36 cellular contexts compared by ENCODE assay signal in the genomic region with DNA sequence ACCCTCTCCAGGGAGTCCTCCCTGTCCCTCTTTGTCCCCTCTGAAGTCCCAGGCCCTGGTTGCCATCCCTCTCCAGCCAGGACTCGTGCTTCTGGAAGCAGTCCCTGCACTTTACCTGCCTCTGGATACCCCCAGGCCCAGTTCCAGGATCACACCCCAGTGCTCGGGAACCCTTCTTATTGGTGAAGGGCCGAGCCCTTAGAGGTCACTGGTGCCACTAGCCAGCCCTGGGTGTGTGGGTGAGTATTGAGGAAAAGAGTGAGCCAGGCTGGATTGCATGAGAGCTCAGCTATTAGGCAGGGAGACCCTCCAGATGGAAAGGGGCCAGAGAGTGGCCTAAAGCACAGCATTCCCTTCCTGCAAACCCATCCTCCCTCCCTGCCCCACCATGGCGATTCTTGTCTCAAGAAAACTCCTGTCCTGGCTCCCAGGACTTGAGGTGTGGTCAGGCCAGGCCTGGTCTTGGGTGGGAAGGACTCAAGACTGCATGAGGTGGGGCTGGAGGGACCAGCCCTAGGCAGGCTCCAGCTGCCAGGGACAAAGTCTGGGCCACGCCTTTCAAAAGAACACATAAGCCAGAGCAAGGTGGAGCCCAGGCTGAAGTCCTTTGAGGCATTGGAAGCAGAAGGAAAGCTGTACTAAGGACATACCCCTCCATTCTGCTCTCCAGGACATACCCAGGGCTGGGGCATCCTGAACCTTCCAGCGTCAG. TPM values are rescaled to one million over a fixed set of nuclear protein-coding genes. Genes with fewer than 3 reads are reported as not detected.
A peak's percentile ranks its signal among the peaks of the same experiment; 100 is the strongest.
DNase-seq lines count a peak whose midpoint lies in the region; TF ChIP-seq lines count a peak whose summit lies in the region.
"Had no signal": no experiment of that assay in that cellular context is flagged by ENCODE, and none has a peak within 500 bp of the region (broad histone marks: within the 10 kb centered on the region; RNA-seq: fewer than 3 reads in every experiment).

No MANE protein-coding gene starts in this region.

- H3K36me3 ChIP-seq in duodenal mucosa (ENCODE audit: control insufficient read depth in 1 of 2, insufficient read depth in 2 of 2, low read length in 2 of 2): no peaks in the 10 kb centered on the region
- H3K36me3 ChIP-seq: BLaER1 treated with 17β-estradiol and CSF1 and Interleukin-3, amounts not matched to agents 10 nM and 100 nM; cardiac muscle cell; ovary had no signal

- H3K4me1 ChIP-seq in duodenal mucosa (ENCODE audit: control insufficient read depth in 1 of 2, insufficient read depth in 2 of 2, low read length in 2 of 2): peaks cover 63 to 73% of the 10 kb centered on the region in 2 donors

- H3K27me3 Mint-ChIP-seq in type B pancreatic cell: peaks cover 3% of the 10 kb centered on the region
- no peaks in the 10 kb centered on the region for H3K27me3 Mint-ChIP-seq in activated naive CD8-positive, alpha-beta T cell treated with anti-CD3 and anti-CD28 coated beads for 36 hours
- H3K27me3 Mint-ChIP-seq: activated naive CD8-positive, alpha-beta T cell treated with anti-CD3 and anti-CD28 coated beads, Interleukin-2, amount 10 ng/mL, durations not matched to agents 7 days and 5 days had no signal

- H3K9ac ChIP-seq in duodenal mucosa (ENCODE audit: low read depth in 1 of 2, low read length in 2 of 2): peak overlapping the region; percentile 71 to 74
- H3K9ac ChIP-seq: KMS-11 had no signal

- H3K27ac ChIP-seq in duodenal mucosa (ENCODE audit: low read depth, low read length): peak overlapping the region; percentile 92
- H3K27ac ChIP-seq: BLaER1 treated with 17β-estradiol and CSF1 and Interleukin-3, amounts not matched to agents 10 nM and 100 nM; cardiac muscle cell; epithelial cell of prostate; KMS-11; ovary; VCaP had no signal

- H3K4me3 ChIP-seq in duodenal mucosa (ENCODE audit: low read depth in 1 of 2, low read length in 2 of 2): peak overlapping the region; percentile 28 to 53
- H3K4me3 ChIP-seq: BLaER1 treated with 17β-estradiol and CSF1 and Interleukin-3, amounts not matched to agents 10 nM and 100 nM; cardiac muscle cell; ovary; skin epidermis had no signal

- no peak for TF ChIP-seq CTCF in type B pancreatic cell (conservative IDR thresholded peaks at IDR 0.05)

- no peaks in the 10 kb centered on the region for H3K36me3 Mint-ChIP-seq in type B pancreatic cell
- H3K36me3 Mint-ChIP-seq in activated naive CD8-positive, alpha-beta T cell treated with anti-CD3 and anti-CD28 coated beads for 36 hours: no peaks in the 10 kb centered on the region
- H3K36me3 Mint-ChIP-seq: activated naive CD8-positive, alpha-beta T cell treated with anti-CD3 and anti-CD28 coated beads, Interleukin-2, amount 10 ng/mL, durations not matched to agents 7 days and 5 days had no signal

- H3K9me3 ChIP-seq in duodenal mucosa (ENCODE audit: control insufficient read depth in 1 of 2, low read length in 2 of 2): no peaks in the 10 kb centered on the region
- H3K9me3 ChIP-seq: BLaER1 treated with 17β-estradiol and CSF1 and Interleukin-3, amounts not matched to agents 10 nM and 100 nM; ovary had no signal

- H3K9me3 Mint-ChIP-seq in type B pancreatic cell: no peaks in the 10 kb centered on the region
- H3K9me3 Mint-ChIP-seq in activated naive CD8-positive, alpha-beta T cell treated with anti-CD3 and anti-CD28 coated beads for 36 hours: no peaks in the 10 kb centered on the region
- H3K9me3 Mint-ChIP-seq: activated naive CD8-positive, alpha-beta T cell treated with anti-CD3 and anti-CD28 coated beads, Interleukin-2, amount 10 ng/mL, durations not matched to agents 7 days and 5 days; nephron progenitor cell; T-helper 2 cell treated with Interferon-gamma antibody and Interleukin-4, amounts not matched to agents 5 μg/mL and 100 μg/mL, for 36 hours had no signal

- H3K4me1 Mint-ChIP-seq in type B pancreatic cell (ENCODE audit: unreplicated experiment): peaks cover 8% of the 10 kb centered on the region
- H3K4me1 Mint-ChIP-seq in activated naive CD8-positive, alpha-beta T cell treated with anti-CD3 and anti-CD28 coated beads for 36 hours: no peaks in the 10 kb centered on the region

- H3K27me3 ChIP-seq in duodenal mucosa (ENCODE audit: control insufficient read depth in 1 of 2, insufficient read depth in 2 of 2, low read length in 2 of 2): no peaks in the 10 kb centered on the region
- H3K27me3 ChIP-seq: BLaER1 treated with 17β-estradiol and CSF1 and Interleukin-3, amounts not matched to agents 10 nM and 100 nM; cardiac muscle cell; ovary had no signal

- no peak overlapping the region for H3K27ac Mint-ChIP-seq in type B pancreatic cell
- no peak overlapping the region for H3K27ac Mint-ChIP-seq in activated naive CD8-positive, alpha-beta T cell treated with anti-CD3 and anti-CD28 coated beads for 36 hours
- H3K27ac Mint-ChIP-seq: activated naive CD8-positive, alpha-beta T cell treated with anti-CD3 and anti-CD28 coated beads, Interleukin-2, amount 10 ng/mL, durations not matched to agents 7 days and 5 days; nephron progenitor cell; T-helper 2 cell treated with Interferon-gamma antibody and Interleukin-4, amounts not matched to agents 5 μg/mL and 100 μg/mL, for 36 hours had no signal

- DNase-seq in LoVo (ENCODE audit: low spot score): peak; percentile 84
- DNase-seq in mucosa of gallbladder (ENCODE audit: low spot score): peak; percentile 82
- DNase-seq in type B pancreatic cell (ENCODE audit: extremely low spot score, unreplicated experiment): peak; percentile 64
- DNase-seq in activated CD4-positive, alpha-beta T cell treated with anti-CD3 and anti-CD28 coated beads, Interleukin-2, amount 50 U/mL, for 1 hour: no peak
- DNase-seq in activated naive CD8-positive, alpha-beta T cell treated with anti-CD3 and anti-CD28 coated beads for 36 hours: no peak
- no peak for DNase-seq in NCI-H510A (lab: John Stamatoyannopoulos, UW)
- DNase-seq: activated CD4-positive, alpha-beta T cell treated with anti-CD3 and anti-CD28 coated beads for 4 hours; activated CD8-positive, alpha-beta memory T cell treated with anti-CD3 and anti-CD28 coated beads for 24 hours; activated effector memory CD4-positive, alpha-beta T cell treated with anti-CD3 and anti-CD28 coated beads, Interleukin-2, amount 50 U/mL, for 16 hours; activated naive CD8-positive, alpha-beta T cell treated with anti-CD3 and anti-CD28 coated beads, Interleukin-2, amount 10 ng/mL, durations not matched to agents 7 days and 5 days; activated T-cell treated with anti-CD3 and anti-CD28 coated beads, Interleukin-2, amount 50 U/mL, for 1 hour; aorta; COR-L47; DMS53; effector CD8-positive, alpha-beta T cell; glutamatergic neuron; H7; midbrain; MM.1S; NCI-H1417; NCI-H2029 treated with DMSO at 0.1 percent for 48 hours; NCI-H526 treated with DMSO at 0.1 percent for 48 hours; nephron progenitor cell; ovary; SIG-M5; stimulated activated naive CD4-positive, alpha-beta T cell treated with Interleukin-2 at 50 U/mL for 16 hours had no signal

- no peak overlapping the region for H3K4me3 Mint-ChIP-seq in type B pancreatic cell
- no peak overlapping the region for H3K4me3 Mint-ChIP-seq in activated naive CD8-positive, alpha-beta T cell treated with anti-CD3 and anti-CD28 coated beads for 36 hours
- H3K4me3 Mint-ChIP-seq: activated naive CD8-positive, alpha-beta T cell treated with anti-CD3 and anti-CD28 coated beads, Interleukin-2, amount 10 ng/mL, durations not matched to agents 7 days and 5 days; nephron progenitor cell; T-helper 2 cell treated with Interferon-gamma antibody and Interleukin-4, amounts not matched to agents 5 μg/mL and 100 μg/mL, for 36 hours had no signal

RNA-seq across cellular contexts. Expression of gene PHGR1, which starts 4.8 kb away (rescaled TPM):
- 9.1 TPM for total RNA-seq in mucosa of gallbladder
- 5.6 and 15.8 TPM in 2 replicates for total RNA-seq in type B pancreatic cell (ENCODE audit: low replicate concordance)
- total RNA-seq in activated naive CD8-positive, alpha-beta T cell treated with anti-CD3 and anti-CD28 coated beads for 36 hours: not detected
- total RNA-seq: activated naive CD8-positive, alpha-beta T cell treated with anti-CD3 and anti-CD28 coated beads, Interleukin-2, amount 10 ng/mL, durations not matched to agents 7 days and 5 days; aorta; cardiac muscle cell; fibroblast of villous mesenchyme; H7; temporal lobe had no signal

RNA-seq across cellular contexts. Expression of gene CCDC9B, which starts 5.3 kb away (rescaled TPM):
- 107 TPM for total RNA-seq in mucosa of gallbladder
- 1.6 and 2.4 TPM in 2 replicates for total RNA-seq in type B pancreatic cell (ENCODE audit: low replicate concordance)
- total RNA-seq in activated naive CD8-positive, alpha-beta T cell treated with anti-CD3 and anti-CD28 coated beads for 36 hours: under 1 TPM; 0.24 to 0.62 TPM

RNA-seq across cellular contexts. Expression of gene DISP2, which starts 12.0 kb away (rescaled TPM):
- total RNA-seq in mucosa of gallbladder (3.5 TPM), type B pancreatic cell (ENCODE audit: low replicate concordance) (1.5 and 1.8 TPM in 2 replicates)
- total RNA-seq in activated naive CD8-positive, alpha-beta T cell treated with anti-CD3 and anti-CD28 coated beads for 36 hours: under 1 TPM; 0.08 to 0.14 TPM

RNA-seq across cellular contexts. Expression of gene INAFM2, which starts 22.5 kb away (rescaled TPM):
- 44.2 TPM for total RNA-seq in mucosa of gallbladder
- total RNA-seq in type B pancreatic cell (ENCODE audit: low replicate concordance): 12.3 and 23.6 TPM in 2 replicates
- 10 to 100 TPM; 13.5 to 15.5 TPM for total RNA-seq in activated naive CD8-positive, alpha-beta T cell treated with anti-CD3 and anti-CD28 coated beads for 36 hours

RNA-seq across cellular contexts. Expression of gene KNSTRN, which starts 36.5 kb away (rescaled TPM):
- total RNA-seq in mucosa of gallbladder (12.2 TPM), type B pancreatic cell (ENCODE audit: low replicate concordance) (24.1 and 52.2 TPM in 2 replicates)
- total RNA-seq in activated naive CD8-positive, alpha-beta T cell treated with anti-CD3 and anti-CD28 coated beads for 36 hours: 10 to 100 TPM; 54.3 to 56.3 TPM

Comparison
In these comparisons a context has a peak if more than half of its experiments do, and no peak if none do; other contexts are left out.
1. DNase-seq: peak in LoVo (single experiment), mucosa of gallbladder (single experiment) and type B pancreatic cell (single experiment); none in activated CD4-positive, alpha-beta T cell treated with anti-CD3 and anti-CD28 coated beads, Interleukin-2, amount 50 U/mL, for 1 hour (single experiment), activated naive CD8-positive, alpha-beta T cell treated with anti-CD3 and anti-CD28 coated beads for 36 hours (single experiment) and NCI-H510A (single experiment).
2. RNA of gene CCDC9B, which starts 5.3 kb away (total RNA-seq): 107 TPM in mucosa of gallbladder (single experiment); 1.6 to 2.4 TPM in type B pancreatic cell and 0.24 to 0.62 TPM in activated naive CD8-positive, alpha-beta T cell treated with anti-CD3 and anti-CD28 coated beads for 36 hours; every median in the first group is over 10 times any median in the second.